8 cellular contexts compared by ENCODE assay signal in genomic region chr16:81077077-81077940, GRCh38. TPM values are rescaled to one million over a fixed set of nuclear protein-coding genes. Genes with fewer than 3 reads are reported as not detected.
A peak's percentile ranks its signal among the peaks of the same experiment; 100 is the strongest.
DNase-seq lines count a peak whose midpoint lies in the region; ATAC-seq, FAIRE-seq and TF ChIP-seq lines count a peak whose summit lies in the region.

Gene C16orf46 (minus strand): TSS chr16:81077238. CDS start chr16:81063955, 13,283 bp downstream.

- BruUV-seq in endothelial cell of umbilical vein (replicated peaks; lab: Mats Ljungman, UMichigan), result TSS peak; percentile 90

- no peaks in the 10 kb centered on the region for H3K27me3 Mint-ChIP-seq in mesothelial cell of epicardium (ENCODE audit: low read depth)

- dilution Hi-C loops in endothelial cell of umbilical vein (cut with MboI; ENCODE audit: extremely low pct_ligation_motif_present, low sequenced_read_pairs), result no loop called here

- H3K9me3 Mint-ChIP-seq in mesothelial cell of epicardium, result no peaks in the 10 kb centered on the region

- no peaks in the 10 kb centered on the region for H3K36me3 Mint-ChIP-seq in mesothelial cell of epicardium

- H3K4me3 Mint-ChIP-seq in mesothelial cell of epicardium, result no peak within 1 kb of the TSS

- peak; percentile 80 for TF ChIP-seq POLR2A in endothelial cell of umbilical vein (IDR thresholded peaks at IDR 0.05; ENCODE audit: low read depth, low read length)

- FAIRE-seq in endothelial cell of umbilical vein (lab: Jason Lieb, UNC), result peak; percentile 97

- no peaks in the 10 kb centered on the region for H3K27me3 ChIP-seq in endothelial cell of umbilical vein (ENCODE audit: control insufficient read depth in 2 of 2, insufficient read depth in 2 of 2, low read length in 2 of 2)

- H2AFZ ChIP-seq in endothelial cell of umbilical vein (ENCODE audit: low read depth, low read length), result peak within 1 kb of the TSS; percentile 78

- H3K36me3 ChIP-seq in endothelial cell of umbilical vein (ENCODE audit: control insufficient read depth in 2 of 2, extremely low read depth in 1 of 2, insufficient read depth in 2 of 2, low read length in 2 of 2), result no peaks in the 10 kb centered on the region

- DNase-seq in D341Med (ENCODE audit: low spot score), result peak; percentile 95
- DNase-seq in HUDEP-2 (lab: John Stamatoyannopoulos, UW; ENCODE audit: unreplicated experiment in 76 of 76), result peak in 74 of 76 experiments; percentile 62 to 99 (median 92)
- peak; percentile 81 for DNase-seq in NOMO-1 treated with dmso at 0.1 percent for 144 hours (lab: John Stamatoyannopoulos, UW; ENCODE audit: unreplicated experiment)
- peak; percentile 95 for DNase-seq in activated CD8-positive, alpha-beta memory T cell treated with anti-CD3 and anti-CD28 coated beads, Interleukin-2, amount 50 U/mL, for 24 hours (ENCODE audit: extremely low read depth)
- DNase-seq in endothelial cell of umbilical vein (ENCODE audit: low read depth, low spot score), result peak; percentile 97
- DNase-seq in mesothelial cell of epicardium (ENCODE audit: low spot score in 2 of 2, unreplicated experiment in 2 of 2), result peak; percentile 93 to 98
- DNase-seq in stimulated activated CD8-positive, alpha-beta memory T cell treated with anti-CD3 and anti-CD28 coated beads, Interleukin-15, amount 100 ng/mL, for 24 hours (ENCODE audit: low read depth), result peak; percentile 99

- peaks cover 7% of the 10 kb centered on the region for H3K4me1 ChIP-seq in endothelial cell of umbilical vein (ENCODE audit: control insufficient read depth, extremely low read depth, insufficient read depth, low read length)

- POLR2A ChIA-PET in endothelial cell of umbilical vein (lab: Charles Lee), result interaction anchor here (0.6 kb wide), 1 partner anchor 16 kb away, joined by 7 read pairs; no protein-coding TSS in a partner anchor

- CTCF ChIA-PET in endothelial cell of umbilical vein (lab: Charles Lee), result interaction anchor here (1.1 to 2.5 kb wide), 3 partner anchors 17 to 153 kb away, joined by 3 to 25 read pairs (median 3); partner anchors contain the start of gene ATMIN

- H3K4me1 Mint-ChIP-seq in mesothelial cell of epicardium, result peaks cover 24% of the 10 kb centered on the region

- no peaks in the 10 kb centered on the region for H4K20me1 ChIP-seq in endothelial cell of umbilical vein (replicated peaks; ENCODE audit: control insufficient read depth, extremely low read depth, insufficient read depth, low read length)

- H3K79me2 ChIP-seq in endothelial cell of umbilical vein (ENCODE audit: control insufficient read depth, insufficient read depth, low read length), result no peaks in the 10 kb centered on the region

- no peak within 1 kb of the TSS for H3K27ac Mint-ChIP-seq in mesothelial cell of epicardium

- intact Hi-C loops in endothelial cell of umbilical vein (cut with micrococcal nuclease), result loop anchor here (1.0 kb wide), 3 partner anchors 19 to 237 kb away; partner anchors contain the start of genes ATMIN, GAN and GCSH

- peak; percentile 96 for ATAC-seq in GM21423 (IDR thresholded peaks at IDR 0.05; ENCODE audit: unreplicated experiment)

- H3K9ac ChIP-seq in endothelial cell of umbilical vein (replicated peaks; ENCODE audit: extremely low read depth, insufficient read depth, low read length), result peak within 1 kb of the TSS; percentile 93

- peak within 1 kb of the TSS; percentile 48 to 52 (median 49) for H3K4me3 ChIP-seq in endothelial cell of umbilical vein (replicated peaks in 1 of 3; ENCODE audit: insufficient read depth in 1 of 3, low read depth in 1 of 3, low read length in 3 of 3)

- H3K27ac ChIP-seq in endothelial cell of umbilical vein (ENCODE audit: insufficient read depth, low read depth, low read length), result peak within 1 kb of the TSS; percentile 91

- no peaks in the 10 kb centered on the region for H3K9me1 ChIP-seq in endothelial cell of umbilical vein (replicated peaks; ENCODE audit: control insufficient read depth, extremely low read depth, insufficient read depth, low read length)

- no peaks in the 10 kb centered on the region for H3K9me3 ChIP-seq in endothelial cell of umbilical vein (replicated peaks; ENCODE audit: control insufficient read depth, insufficient read depth, low read length)

- H3K4me2 ChIP-seq in endothelial cell of umbilical vein (ENCODE audit: insufficient read depth, low read length), result peak within 1 kb of the TSS; percentile 90

- TF ChIP-seq CTCF in endothelial cell of umbilical vein (IDR thresholded peaks at IDR 0.05; ENCODE audit: extremely low read depth in 1 of 2, insufficient read depth in 1 of 2, low read depth in 1 of 2, low read length in 2 of 2) (no peak), mesothelial cell of epicardium (IDR thresholded peaks at IDR 0.05; ENCODE audit: unreplicated experiment) (no peak)

TF ChIP-seq in endothelial cell of umbilical vein, 7 proteins besides CTCF, POLR2A, EP300 and RAD21:
- TF ChIP-seq EZH2 (IDR thresholded peaks at IDR 0.05; ENCODE audit: borderline replicate concordance, low read depth, low read length, severe bottlenecking) (no peak), FOS (IDR thresholded peaks at IDR 0.05; ENCODE audit: borderline replicate concordance, insufficient read depth, low read length) (no peak), GATA2 (IDR thresholded peaks at IDR 0.05; ENCODE audit: insufficient read depth, insufficient read length, low read depth, low read length) (no peak), POLR2AphosphoS5 (IDR thresholded peaks at IDR 0.05; ENCODE audit: insufficient read depth, low read depth, low read length) (peak; percentile 67), MAX (IDR thresholded peaks at IDR 0.05; ENCODE audit: insufficient read depth, insufficient read length) (peak; percentile 35)

RNA-seq across cellular contexts. Expression of gene C16orf46, which starts in this region (rescaled TPM):
- 0.53 TPM in 1 of 2 replicates, not detected in the other for total RNA-seq in endothelial cell of umbilical vein
- 0.26 and 0.33 TPM in 2 replicates for polyA plus RNA-seq in endothelial cell of umbilical vein
- 0.19 and 0.41 TPM in 2 replicates for polyA plus RNA-seq in endothelial cell of umbilical vein (2011; cell fraction: cytosol; rRNA removed)
- polyA plus RNA-seq in endothelial cell of umbilical vein (2011; cell fraction: nucleus; rRNA removed), result 0.97 TPM in 1 of 2 replicates, not detected in the other
- polyA plus RNA-seq in endothelial cell of umbilical vein (2012), result 0.21 and 0.46 TPM in 2 replicates
- 2.2 TPM in 1 of 2 replicates, not detected in the other for polyA minus RNA-seq in endothelial cell of umbilical vein
- polyA minus RNA-seq in endothelial cell of umbilical vein (2011; cell fraction: cytosol; rRNA and poly(A)+ RNA removed), result not detected
- 0.58 TPM in 1 of 2 replicates, not detected in the other for polyA minus RNA-seq in endothelial cell of umbilical vein (2011; cell fraction: nucleus; rRNA and poly(A)+ RNA removed)
- 0.89 to 2.0 TPM (median 0.90 TPM) in 3 replicates for total RNA-seq in mesothelial cell of epicardium

Comparison
In these comparisons a context has a peak if more than half of its experiments do, and no peak if none do; other contexts are left out.
1. Peak in every context shown above with its lines: DNase-seq, ATAC-seq, H3K4me3 ChIP-seq and H3K27ac ChIP-seq.